8 cellular contexts compared by ENCODE assay signal in genomic region chr3:157160652-157161480, GRCh38. TPM values are rescaled to one million over a fixed set of nuclear protein-coding genes. Genes with fewer than 3 reads are reported as not detected.
DNase-seq lines count a peak whose midpoint lies in the region; ATAC-seq and TF ChIP-seq lines count a peak whose summit lies in the region.

No MANE protein-coding gene starts in this region.

- H3K36me3 Mint-ChIP-seq in naive thymus-derived CD8-positive, alpha-beta T cell: peaks cover 18 to 37% (median 29%) of the 10 kb centered on the region in 3 donors

- peak; percentile 30 for ATAC-seq in GM19025 (IDR thresholded peaks at IDR 0.05; ENCODE audit: low read depth, unreplicated experiment)
- ATAC-seq in HG03280 (IDR thresholded peaks at IDR 0.05; ENCODE audit: unreplicated experiment): peak; percentile 23
- ATAC-seq in naive thymus-derived CD8-positive, alpha-beta T cell: peak; percentile 23 to 29

- H3K27ac ChIP-seq in suprapubic skin: peak overlapping the region; percentile 100

- H3K27me3 ChIP-seq in suprapubic skin: no peaks in the 10 kb centered on the region

- H3K9me3 ChIP-seq in suprapubic skin: no peaks in the 10 kb centered on the region

- H3K27ac Mint-ChIP-seq in naive thymus-derived CD8-positive, alpha-beta T cell: peak overlapping the region; percentile 99 to 100 (median 99)

- DNase-seq in CD1c-positive myeloid dendritic cell (ENCODE audit: extremely low spot score) (peak; percentile 98), NCI-H526 treated with DMSO at 0.1 percent for 48 hours (lab: John Stamatoyannopoulos, UW) (peak; percentile 62), fibroblast of mammary gland (ENCODE audit: low read depth) (peak; percentile 94), suprapubic skin (ENCODE audit: low spot score in 2 of 2) (peak; percentile 95)
- peak; percentile 57 for DNase-seq in activated CD8-positive, alpha-beta memory T cell treated with anti-CD3 and anti-CD28 coated beads, Interleukin-2, amount 50 U/mL, for 4 hours
- DNase-seq in naive thymus-derived CD8-positive, alpha-beta T cell: peak in 4 of 10 donors; percentile 40 to 75 (median 60)

- no peak for TF ChIP-seq EP300 in suprapubic skin (IDR thresholded peaks at IDR 0.05)

- no peak for TF ChIP-seq CTCF in fibroblast of mammary gland (conservative IDR thresholded peaks at IDR 0.05; ENCODE audit: control insufficient read depth, insufficient read depth, low read depth, low read length)
- TF ChIP-seq CTCF in suprapubic skin (IDR thresholded peaks at IDR 0.05): no peak

- POLR2A ChIA-PET in naive thymus-derived CD8-positive, alpha-beta T cell (lab: Charles Lee): interaction anchor here (1.0 to 7.4 kb wide), 26 partner anchors 8 to 1484 kb away, joined by 3 to 503 read pairs (median 8); partner anchors contain the start of genes C3orf33, GFM1, GMPS and RSRC1

- H3K27me3 Mint-ChIP-seq in naive thymus-derived CD8-positive, alpha-beta T cell: no peaks in the 10 kb centered on the region

- no peak for TF ChIP-seq POLR2A in suprapubic skin (IDR thresholded peaks at IDR 0.05)

- H3K9me3 Mint-ChIP-seq in naive thymus-derived CD8-positive, alpha-beta T cell: no peaks in the 10 kb centered on the region

- WGBS in suprapubic skin: 6% methylated on average over 22 of the region's 22 CpGs

- peaks cover 21% of the 10 kb centered on the region for H3K36me3 ChIP-seq in suprapubic skin

- H3K4me3 ChIP-seq in fibroblast of mammary gland (ENCODE audit: control insufficient read depth, low read depth, low read length) (peak overlapping the region; percentile 91), suprapubic skin (peak overlapping the region; percentile 94)

- peaks cover 25 to 58% (median 51%) of the 10 kb centered on the region in 4 donors for H3K4me1 Mint-ChIP-seq in naive thymus-derived CD8-positive, alpha-beta T cell

- peaks cover 41% of the 10 kb centered on the region for H3K4me1 ChIP-seq in suprapubic skin

- H3K4me3 Mint-ChIP-seq in naive thymus-derived CD8-positive, alpha-beta T cell: peak overlapping the region; percentile 85 to 99 (median 96)

RNA-seq across cellular contexts. Expression of gene CCNL1, which starts 0.9 kb away (rescaled TPM):
- total RNA-seq in naive thymus-derived CD8-positive, alpha-beta T cell: 100 to 1,000 TPM; 385 to 388 TPM
- 10 to 100 TPM; 52.9 to 57.0 (median 54.9) TPM for polyA plus RNA-seq in naive thymus-derived CD8-positive, alpha-beta T cell
- total RNA-seq in suprapubic skin: 100 to 1,000 TPM; 203 to 665 (median 246) TPM
